ENCODE assay signal across 18 cellular contexts in the genomic region with DNA sequence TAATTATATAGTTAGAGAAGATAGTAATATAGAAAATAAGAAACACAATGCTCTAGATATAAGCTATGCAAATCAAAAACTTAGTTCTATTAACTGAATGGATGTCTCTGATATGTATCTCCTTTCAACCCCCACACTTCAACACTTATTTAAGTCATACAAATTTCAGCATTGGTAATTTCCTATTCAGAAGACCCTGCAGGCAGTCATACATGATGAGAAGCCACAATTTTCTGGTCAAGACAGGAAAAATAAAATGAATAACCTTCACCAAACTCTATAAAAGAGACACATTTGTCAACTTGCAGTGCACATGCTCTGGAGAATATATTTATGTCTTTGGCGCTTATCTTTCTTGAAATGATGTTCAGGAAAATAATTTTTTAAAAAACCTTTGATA. TPM values are rescaled to one million over a fixed set of nuclear protein-coding genes. Genes with fewer than 3 reads are reported as not detected.
"Had no signal": no experiment of that assay in that cellular context is flagged by ENCODE, and none has a peak within 500 bp of the region (broad histone marks: within the 10 kb centered on the region; RNA-seq: fewer than 3 reads in every experiment).

No MANE protein-coding gene starts in this region.

- H3K27me3 Mint-ChIP-seq: activated CD4-positive, alpha-beta T cell treated with anti-CD3 and anti-CD28 coated beads for 36 hours; activated naive CD8-positive, alpha-beta T cell; stimulated activated naive B cell treated with anti-CD40 and anti-IgM and Interleukin-4, amounts not matched to agents 10 μg/mL and 1 μg/mL and 100 μg/mL, for 72 hours had no signal

- DNase-seq: activated CD4-positive, alpha-beta T cell treated with anti-CD3 and anti-CD28 coated beads for 36 hours; activated CD4-positive, alpha-beta T cell treated with anti-CD3 and anti-CD28 coated beads, Interleukin-2, amount 50 U/mL, for 48 hours; central memory CD4-positive, alpha-beta T cell; kidney; stimulated activated naive B cell treated with anti-CD40 and anti-IgM and Interleukin-4, amounts not matched to agents 10 μg/mL and 1 μg/mL and 100 μg/mL, for 72 hours; upper lobe of left lung had no signal

- H3K36me3 ChIP-seq: left lung, thoracic aorta, upper lobe of left lung had no signal

- ATAC-seq: activated CD4-positive, alpha-beta T cell treated with anti-CD3 and anti-CD28 coated beads for 36 hours; stimulated activated naive B cell treated with anti-CD40 and anti-IgM and Interleukin-4, amounts not matched to agents 10 μg/mL and 1 μg/mL and 100 μg/mL, for 72 hours had no signal

- H3K4me1 ChIP-seq: left lung, upper lobe of left lung had no signal

- H3K4me3 Mint-ChIP-seq: activated CD4-positive, alpha-beta T cell treated with anti-CD3 and anti-CD28 coated beads for 36 hours; activated naive CD8-positive, alpha-beta T cell; activated T-helper 1 cell treated with anti-CD3 and anti-CD28 coated beads, Interleukin-12 subunit alpha, Interleukin-12 subunit beta, Interleukin-2, Interleukin-4 antibody, amounts not matched to agents 30 ng/mL and 10 ng/mL and 1 ng/mL, durations not matched to agents 14 hours and 24 hours and 36 hours; stimulated activated naive B cell treated with anti-CD40 and anti-IgM and Interleukin-4, amounts not matched to agents 10 μg/mL and 1 μg/mL and 100 μg/mL, for 72 hours; T-helper 2 cell treated with Interferon-gamma antibody and Interleukin-4, amounts not matched to agents 5 μg/mL and 100 μg/mL, for 36 hours had no signal

- H3K9me3 ChIP-seq: body of pancreas, left lung, thoracic aorta, upper lobe of left lung had no signal

- H3K27ac ChIP-seq: foreskin keratinocyte, left lung, thoracic aorta, upper lobe of left lung had no signal

- H3K4me3 ChIP-seq: body of pancreas had no signal

- H3K4me1 Mint-ChIP-seq: activated CD4-positive, alpha-beta T cell treated with anti-CD3 and anti-CD28 coated beads for 36 hours; stimulated activated naive B cell treated with anti-CD40 and anti-IgM and Interleukin-4, amounts not matched to agents 10 μg/mL and 1 μg/mL and 100 μg/mL, for 72 hours had no signal

- H3K27ac Mint-ChIP-seq: activated CD4-positive, alpha-beta T cell treated with anti-CD3 and anti-CD28 coated beads for 36 hours; activated naive CD8-positive, alpha-beta T cell; activated T-helper 1 cell treated with anti-CD3 and anti-CD28 coated beads, Interleukin-12 subunit alpha, Interleukin-12 subunit beta, Interleukin-2, Interleukin-4 antibody, amounts not matched to agents 30 ng/mL and 10 ng/mL and 1 ng/mL, durations not matched to agents 14 hours and 24 hours and 36 hours; stimulated activated naive B cell treated with anti-CD40 and anti-IgM and Interleukin-4, amounts not matched to agents 10 μg/mL and 1 μg/mL and 100 μg/mL, for 72 hours; T-helper 2 cell treated with Interferon-gamma antibody and Interleukin-4, amounts not matched to agents 5 μg/mL and 100 μg/mL, for 36 hours had no signal

- FAIRE-seq: colon, TTC549 had no signal

- H3K9me3 Mint-ChIP-seq: activated T-helper 1 cell treated with anti-CD3 and anti-CD28 coated beads, Interleukin-12 subunit alpha, Interleukin-12 subunit beta, Interleukin-2, Interleukin-4 antibody, amounts not matched to agents 30 ng/mL and 10 ng/mL and 1 ng/mL, durations not matched to agents 14 hours and 24 hours and 36 hours; endodermal cell; stimulated activated naive B cell treated with anti-CD40 and anti-IgM and Interleukin-4, amounts not matched to agents 10 μg/mL and 1 μg/mL and 100 μg/mL, for 72 hours; T-helper 2 cell treated with Interferon-gamma antibody and Interleukin-4, amounts not matched to agents 5 μg/mL and 100 μg/mL, for 36 hours; WTC11 had no signal

- H3K36me3 Mint-ChIP-seq: activated naive CD8-positive, alpha-beta T cell; stimulated activated naive B cell treated with anti-CD40 and anti-IgM and Interleukin-4, amounts not matched to agents 10 μg/mL and 1 μg/mL and 100 μg/mL, for 72 hours; WTC11 had no signal

- H3K27me3 ChIP-seq: body of pancreas, dorsolateral prefrontal cortex, foreskin keratinocyte, left lung, upper lobe of left lung had no signal

RNA-seq across cellular contexts. Expression of a gene that starts 0.6 kb away (rescaled TPM):
- total RNA-seq: activated CD4-positive, alpha-beta T cell treated with anti-CD3 and anti-CD28 coated beads for 36 hours; activated T-helper 1 cell treated with anti-CD3 and anti-CD28 coated beads, Interleukin-12 subunit alpha, Interleukin-12 subunit beta, Interleukin-2, Interleukin-4 antibody, amounts not matched to agents 30 ng/mL and 10 ng/mL and 1 ng/mL, durations not matched to agents 14 hours and 24 hours and 36 hours had no signal
